ENCODE assay signal across 25 cellular contexts in genomic region chr4:48575964-48576363, GRCh38.
DNase-seq lines count a peak whose midpoint lies in the region; ATAC-seq, FAIRE-seq and TF ChIP-seq lines count a peak whose summit lies in the region.
"Had no signal": no experiment of that assay in that cellular context is flagged by ENCODE, and none has a peak within 500 bp of the region (broad histone marks: within the 10 kb centered on the region; RNA-seq: fewer than 3 reads in every experiment).

No MANE protein-coding gene starts in this region.

- H2AFZ ChIP-seq in SK-N-SH (ENCODE audit: low read depth) (no peak overlapping the region), astrocyte (ENCODE audit: low read depth, low read length) (no peak overlapping the region)

- H3K4me1 Mint-ChIP-seq in astrocyte (ENCODE audit: low read depth, unreplicated experiment) = peaks cover 13% of the 10 kb centered on the region
- H3K4me1 Mint-ChIP-seq: memory B cell; stimulated activated naive CD8-positive, alpha-beta T cell treated with anti-CD3 and anti-CD28 coated beads, Interleukin-15, amount 100 ng/mL, for 72 hours had no signal

- H3K9ac ChIP-seq in SK-N-SH (no peak overlapping the region), astrocyte (ENCODE audit: low read length) (no peak overlapping the region)
- H3K9ac ChIP-seq: BLaER1 treated with 17β-estradiol and CSF1 and Interleukin-3, amounts not matched to agents 10 nM and 100 nM had no signal

- no peak overlapping the region for H3K27ac ChIP-seq in SK-N-SH (ENCODE audit: low read depth in 2 of 2, low read length in 1 of 2)
- no peak overlapping the region for H3K27ac ChIP-seq in astrocyte (ENCODE audit: low read depth, low read length)
- H3K27ac ChIP-seq: BLaER1 treated with 17β-estradiol and CSF1 and Interleukin-3, amounts not matched to agents 10 nM and 100 nM; dorsolateral prefrontal cortex; neutrophil; SK-N-MC; tibial artery had no signal

- 91% methylated on average over 6 of the region's 6 CpGs for WGBS in SK-N-SH (ENCODE audit: low lambda C conversion rate)

- TF ChIP-seq CTCF in SK-N-SH (IDR thresholded peaks at IDR 0.05) (no peak), astrocyte (IDR thresholded peaks at IDR 0.05; ENCODE audit: insufficient read depth, low read depth, low read length) (no peak), fibroblast of mammary gland (conservative IDR thresholded peaks at IDR 0.05; ENCODE audit: control insufficient read depth, insufficient read depth, low read depth, low read length) (no peak)

- peaks cover 0 to 4% of the 10 kb centered on the region in 2 experiments; a peak in 1 of 4 replicates for H3K4me1 ChIP-seq in SK-N-SH (ENCODE audit: control insufficient read depth in 1 of 2, insufficient read depth in 2 of 2, low read depth in 1 of 2, low read length in 1 of 2)
- H3K4me1 ChIP-seq in astrocyte (ENCODE audit: insufficient read depth, low read length) = peaks cover under 1% of the 10 kb centered on the region
- H3K4me1 ChIP-seq: BLaER1 treated with 17β-estradiol and CSF1 and Interleukin-3, amounts not matched to agents 10 nM and 100 nM; Caco-2; tibial artery had no signal

- H3K27me3 ChIP-seq in SK-N-SH (ENCODE audit: insufficient read depth) (no peaks in the 10 kb centered on the region), astrocyte (ENCODE audit: insufficient read depth, low read length) (no peaks in the 10 kb centered on the region)
- H3K27me3 ChIP-seq: BLaER1 treated with 17β-estradiol and CSF1 and Interleukin-3, amounts not matched to agents 10 nM and 100 nM; dorsolateral prefrontal cortex; neutrophil; tibial artery had no signal

- DNase-seq in SK-N-SH = no peak
- DNase-seq in astrocyte (ENCODE audit: low read depth) = peak; percentile 59
- peak; percentile 59 for DNase-seq in fibroblast of mammary gland (ENCODE audit: low read depth)
- no peak for DNase-seq in SIG-M5 (lab: John Stamatoyannopoulos, UW)
- DNase-seq in NCI-H2081 treated with DMSO at 0.1 percent for 48 hours (lab: John Stamatoyannopoulos, UW) = no peak
- no peak for DNase-seq in SHP77 treated with DMSO at 0.1 percent for 48 hours (lab: John Stamatoyannopoulos, UW)
- DNase-seq in activated naive CD4-positive, alpha-beta T cell treated with anti-CD3 and anti-CD28 coated beads, Interleukin-2, amount 50 U/mL, for 72 hours (ENCODE audit: low spot score in 2 of 2) = no peak
- DNase-seq: 8988T; activated naive CD8-positive, alpha-beta T cell treated with anti-CD3 and anti-CD28 coated beads, Interleukin-2, amount 10 ng/mL, durations not matched to agents 7 days and 5 days; Caco-2; dorsolateral prefrontal cortex; left cardiac atrium; MM.1S; NCI-H146; NCI-H524; stimulated activated naive CD8-positive, alpha-beta T cell treated with anti-CD3 and anti-CD28 coated beads, Interleukin-15, amount 100 ng/mL, for 72 hours; tibial artery had no signal

- POLR2A ChIA-PET in SK-N-SH (lab: Yijun Ruan, JAX) = no interaction called here

- H3K27me3 Mint-ChIP-seq in astrocyte (ENCODE audit: low read depth, unreplicated experiment) = no peaks in the 10 kb centered on the region
- H3K27me3 Mint-ChIP-seq: activated naive CD8-positive, alpha-beta T cell treated with anti-CD3 and anti-CD28 coated beads, Interleukin-2, amount 10 ng/mL, durations not matched to agents 7 days and 5 days; IgD-negative memory B cell; memory B cell; stimulated activated naive CD8-positive, alpha-beta T cell treated with anti-CD3 and anti-CD28 coated beads, Interleukin-15, amount 100 ng/mL, for 72 hours had no signal

- H3K4me3 Mint-ChIP-seq in astrocyte (ENCODE audit: unreplicated experiment) = no peak overlapping the region
- H3K4me3 Mint-ChIP-seq: activated naive CD8-positive, alpha-beta T cell treated with anti-CD3 and anti-CD28 coated beads, Interleukin-2, amount 10 ng/mL, durations not matched to agents 7 days and 5 days; IgD-negative memory B cell; memory B cell; stimulated activated naive CD8-positive, alpha-beta T cell treated with anti-CD3 and anti-CD28 coated beads, Interleukin-15, amount 100 ng/mL, for 72 hours had no signal

- H3K4me3 ChIP-seq in SK-N-SH (ENCODE audit: low read depth in 2 of 2, low read length in 1 of 2) (no peak overlapping the region), astrocyte (ENCODE audit: insufficient read depth, low read depth, low read length) (no peak overlapping the region), fibroblast of mammary gland (ENCODE audit: control insufficient read depth, low read depth, low read length) (no peak overlapping the region)
- H3K4me3 ChIP-seq: BLaER1 treated with 17β-estradiol and CSF1 and Interleukin-3, amounts not matched to agents 10 nM and 100 nM; dorsolateral prefrontal cortex; SK-N-MC; tibial artery had no signal

- no peak for FAIRE-seq in astrocyte (lab: Jason Lieb, UNC)
- FAIRE-seq: H54 had no signal

- H3K36me3 ChIP-seq in SK-N-SH (replicated peaks in 1 of 2; ENCODE audit: control insufficient read depth in 1 of 2, insufficient read depth in 2 of 2, low read length in 1 of 2) (peaks cover 38 to 41% of the 10 kb centered on the region in 2 experiments), astrocyte (ENCODE audit: insufficient read depth, low read length) (peaks cover 11% of the 10 kb centered on the region)

- no peaks in the 10 kb centered on the region for H3K9me2 ChIP-seq in SK-N-SH

- H3K9me3 ChIP-seq in SK-N-SH (no peaks in the 10 kb centered on the region), astrocyte (ENCODE audit: insufficient read depth, low read depth, low read length) (no peaks in the 10 kb centered on the region)
- H3K9me3 ChIP-seq: BLaER1 treated with 17β-estradiol and CSF1 and Interleukin-3, amounts not matched to agents 10 nM and 100 nM; Caco-2; neutrophil; tibial artery had no signal

- ATAC-seq in SK-N-SH treated with all-trans-retinoic acid at 6 μM for 48 hours = no peak
- ATAC-seq in activated naive CD4-positive, alpha-beta T cell treated with anti-CD3 and anti-CD28 coated beads, Interleukin-2, amount 50 U/mL, for 72 hours = no peak
- ATAC-seq: left cardiac atrium; stimulated activated naive CD8-positive, alpha-beta T cell treated with anti-CD3 and anti-CD28 coated beads, Interleukin-15, amount 100 ng/mL, for 72 hours had no signal

- H4K20me1 ChIP-seq in SK-N-SH (ENCODE audit: insufficient read depth) (no peaks in the 10 kb centered on the region), astrocyte (ENCODE audit: insufficient read depth, low read length) (no peaks in the 10 kb centered on the region)

- CTCF ChIA-PET in SK-N-SH (lab: Yijun Ruan, JAX) = interaction anchor here (1.6 to 3.8 kb wide), 2 partner anchors 204 to 387 kb away, joined by 3 to 32 read pairs; partner anchors contain the start of gene FRYL

- peaks cover 31% of the 10 kb centered on the region for H3F3A ChIP-seq in SK-N-SH (replicated peaks; ENCODE audit: insufficient read depth)

- TF ChIP-seq EP300 in SK-N-SH (IDR thresholded peaks at IDR 0.05; ENCODE audit: borderline replicate concordance in 1 of 2, low read depth in 1 of 2, low read length in 1 of 2) = no peak

- H3K36me3 Mint-ChIP-seq in astrocyte (ENCODE audit: low read depth, unreplicated experiment) = peaks cover 4% of the 10 kb centered on the region
- no peaks in the 10 kb centered on the region for H3K36me3 Mint-ChIP-seq in activated naive CD4-positive, alpha-beta T cell treated with anti-CD3 and anti-CD28 coated beads, Interleukin-2, amount 50 U/mL, for 72 hours

- peak overlapping the region; percentile 69 for H3K27ac Mint-ChIP-seq in astrocyte (ENCODE audit: unreplicated experiment)
- H3K27ac Mint-ChIP-seq in activated naive CD4-positive, alpha-beta T cell treated with anti-CD3 and anti-CD28 coated beads, Interleukin-2, amount 50 U/mL, for 72 hours = no peak overlapping the region
- H3K27ac Mint-ChIP-seq: activated naive CD8-positive, alpha-beta T cell treated with anti-CD3 and anti-CD28 coated beads, Interleukin-2, amount 10 ng/mL, durations not matched to agents 7 days and 5 days; activated T-helper 2 cell treated with anti-CD3 and anti-CD28 coated beads, Interferon-gamma antibody, Interleukin-2, Interleukin-4, amounts not matched to agents 10 μg/mL and 5 μg/mL and 100 μg/mL, durations not matched to agents 14 hours and 24 hours and 36 hours; IgD-negative memory B cell; memory B cell; stimulated activated naive CD8-positive, alpha-beta T cell treated with anti-CD3 and anti-CD28 coated beads, Interleukin-15, amount 100 ng/mL, for 72 hours had no signal

- H3K4me2 ChIP-seq in SK-N-SH = no peak overlapping the region
- H3K4me2 ChIP-seq in astrocyte (ENCODE audit: low read length) = no peak overlapping the region
- H3K4me2 ChIP-seq: BLaER1 treated with 17β-estradiol and CSF1 and Interleukin-3, amounts not matched to agents 10 nM and 100 nM had no signal

- no peaks in the 10 kb centered on the region for H3K9me3 Mint-ChIP-seq in astrocyte (ENCODE audit: unreplicated experiment)
- no peaks in the 10 kb centered on the region for H3K9me3 Mint-ChIP-seq in activated naive CD4-positive, alpha-beta T cell treated with anti-CD3 and anti-CD28 coated beads, Interleukin-2, amount 50 U/mL, for 72 hours
- H3K9me3 Mint-ChIP-seq: activated naive CD8-positive, alpha-beta T cell treated with anti-CD3 and anti-CD28 coated beads, Interleukin-2, amount 10 ng/mL, durations not matched to agents 7 days and 5 days; activated T-helper 2 cell treated with anti-CD3 and anti-CD28 coated beads, Interferon-gamma antibody, Interleukin-2, Interleukin-4, amounts not matched to agents 10 μg/mL and 5 μg/mL and 100 μg/mL, durations not matched to agents 14 hours and 24 hours and 36 hours; IgD-negative memory B cell; memory B cell; stimulated activated naive CD8-positive, alpha-beta T cell treated with anti-CD3 and anti-CD28 coated beads, Interleukin-15, amount 100 ng/mL, for 72 hours had no signal

- TF ChIP-seq RAD21 in SK-N-SH (IDR thresholded peaks at IDR 0.05; ENCODE audit: low read length) = no peak

- H3K79me2 ChIP-seq in SK-N-SH (ENCODE audit: insufficient read depth) (no peaks in the 10 kb centered on the region), astrocyte (ENCODE audit: insufficient read depth, low read length) (no peaks in the 10 kb centered on the region)

TF ChIP-seq in SK-N-SH, 30 proteins besides CTCF, POLR2A, EP300 and RAD21:
- TF ChIP-seq EZH2phosphoT487 (IDR thresholded peaks at IDR 0.05; ENCODE audit: borderline replicate concordance, low read depth) (no peak), ELF1 (IDR thresholded peaks at IDR 0.05) (no peak), FOSL2 (IDR thresholded peaks at IDR 0.05; ENCODE audit: borderline replicate concordance, low read depth) (peak; percentile 51; the same call in 1 of the 2 replicates), JUND (IDR thresholded peaks at IDR 0.05) (0 out of 2 replicates have a peak, but pooled peaks have one; percentile 13), RFX5 (IDR thresholded peaks at IDR 0.05; ENCODE audit: low read length) (no peak)

TF ChIP-seq in SK-N-SH treated with all-trans-retinoic acid at 6 μM for 48 hours, 23 proteins besides CTCF, POLR2A, EP300 and RAD21 (continues in another document):
- TF ChIP-seq OSR1 (CRISPR knock-in tag; IDR thresholded peaks at IDR 0.05) (no peak), ZNF8 (CRISPR knock-in tag; IDR thresholded peaks at IDR 0.05) (no peak), ZNF565 (CRISPR knock-in tag; conservative IDR thresholded peaks at IDR 0.05; ENCODE audit: low read depth) (no peak)

Comparison
In these comparisons a context has a peak if more than half of its experiments do, and no peak if none do; other contexts are left out.
1. DNase-seq: peak in astrocyte (single experiment) and fibroblast of mammary gland (single experiment); none in SK-N-SH (single experiment), SIG-M5 (single experiment), NCI-H2081 treated with DMSO at 0.1 percent for 48 hours (single experiment), SHP77 treated with DMSO at 0.1 percent for 48 hours (single experiment) and activated naive CD4-positive, alpha-beta T cell treated with anti-CD3 and anti-CD28 coated beads, Interleukin-2, amount 50 U/mL, for 72 hours (0 of 2).